Comparison of ENCODE assay signal across 8 cellular contexts in the genomic region with DNA sequence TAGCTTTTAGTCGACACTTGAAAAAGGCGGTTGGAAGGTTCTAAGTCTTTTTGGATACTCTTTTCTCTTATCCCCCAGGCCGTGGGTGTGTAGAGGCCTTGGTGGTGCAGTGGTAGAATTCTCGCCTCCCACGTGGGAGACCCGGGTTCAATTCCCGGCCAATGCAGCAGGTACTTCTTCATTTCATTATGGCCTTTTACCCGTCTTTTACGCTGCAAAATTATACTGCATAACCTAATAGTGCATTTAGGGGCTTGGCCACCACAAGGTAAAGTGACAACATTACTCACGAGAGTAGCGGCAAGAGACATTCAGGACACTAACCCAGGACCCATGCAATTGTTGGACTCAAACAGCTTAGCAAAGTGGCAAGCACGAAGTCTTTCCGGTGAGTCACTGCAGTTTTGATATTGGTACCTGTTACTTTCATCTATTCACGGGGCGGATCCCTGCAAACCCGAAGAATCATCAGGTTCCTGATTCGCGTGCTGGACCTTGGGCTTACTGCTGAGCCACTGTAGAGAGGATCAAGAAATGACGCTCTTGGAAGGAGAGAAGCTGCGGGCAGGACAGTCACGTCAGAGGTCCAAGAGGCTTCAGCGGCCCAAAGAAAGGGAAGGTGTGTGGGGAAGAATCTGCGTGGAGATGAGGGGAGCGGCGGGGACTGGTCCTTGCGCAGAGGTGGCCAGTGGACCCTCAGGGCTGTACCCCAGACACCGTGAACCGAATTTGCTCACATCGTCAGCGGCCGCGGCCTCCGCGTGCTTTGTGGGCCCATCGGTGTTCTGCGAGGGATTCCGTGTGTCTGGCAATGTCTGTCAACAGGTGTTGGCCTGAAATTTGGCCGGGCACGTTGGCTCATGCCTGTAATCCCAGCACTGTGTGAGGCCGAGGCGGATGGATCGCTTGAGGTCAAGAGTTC. TPM values are rescaled to one million over a fixed set of nuclear protein-coding genes. Genes with fewer than 3 reads are reported as not detected.
DNase-seq lines count a peak whose midpoint lies in the region; ATAC-seq, FAIRE-seq and TF ChIP-seq lines count a peak whose summit lies in the region.

No MANE protein-coding gene starts in this region.

- CTCF ChIA-PET in Calu3 (lab: Charles Lee), result no interaction called here

- H3K4me1 Mint-ChIP-seq in Calu3 (ENCODE audit: low read depth, unreplicated experiment), result no peaks in the 10 kb centered on the region
- no peaks in the 10 kb centered on the region for H3K4me1 Mint-ChIP-seq in naive thymus-derived CD8-positive, alpha-beta T cell

- no peaks in the 10 kb centered on the region for H3K36me3 ChIP-seq in bronchial epithelial cell (ENCODE audit: control insufficient read depth, insufficient read depth, low read length)

- no peak overlapping the region for H3K4me3 ChIP-seq in bronchial epithelial cell (ENCODE audit: low read depth, low read length)

- no peaks in the 10 kb centered on the region for H3K9me3 Mint-ChIP-seq in Calu3 (ENCODE audit: low read depth, unreplicated experiment)
- no peaks in the 10 kb centered on the region for H3K9me3 Mint-ChIP-seq in naive thymus-derived CD8-positive, alpha-beta T cell

- H3K27ac Mint-ChIP-seq in Calu3 (ENCODE audit: unreplicated experiment), result no peak overlapping the region
- H3K27ac Mint-ChIP-seq in naive thymus-derived CD8-positive, alpha-beta T cell, result no peak overlapping the region

- no peak for FAIRE-seq in bronchial epithelial cell (lab: Jason Lieb, UNC)

- POLR2A ChIA-PET in naive thymus-derived CD8-positive, alpha-beta T cell (lab: Charles Lee), result interaction anchor here (0.6 to 1.2 kb wide), 2 partner anchors 26 to 893 kb away, joined by 3 read pairs; no protein-coding TSS in a partner anchor

- H3K4me3 Mint-ChIP-seq in Calu3 (ENCODE audit: low read depth, unreplicated experiment), result no peak overlapping the region
- H3K4me3 Mint-ChIP-seq in naive thymus-derived CD8-positive, alpha-beta T cell, result no peak overlapping the region

- BruUV-seq in Calu3 (replicated peaks; lab: Mats Ljungman, UMichigan), result TSS peak; percentile 100

- H3K27me3 Mint-ChIP-seq in Calu3 (ENCODE audit: unreplicated experiment), result no peaks in the 10 kb centered on the region
- H3K27me3 Mint-ChIP-seq in naive thymus-derived CD8-positive, alpha-beta T cell, result no peaks in the 10 kb centered on the region

- peaks cover 5% of the 10 kb centered on the region for H3K27me3 ChIP-seq in bronchial epithelial cell (ENCODE audit: control insufficient read depth, insufficient read depth, low read length)

- peak; percentile 53 to 73 for ATAC-seq in naive thymus-derived CD8-positive, alpha-beta T cell

- no peaks in the 10 kb centered on the region for H3K36me3 Mint-ChIP-seq in Calu3 (ENCODE audit: insufficient read depth, unreplicated experiment)
- H3K36me3 Mint-ChIP-seq in naive thymus-derived CD8-positive, alpha-beta T cell, result no peaks in the 10 kb centered on the region

- intact Hi-C loops in Calu3 (cut with micrococcal nuclease; ENCODE audit: unreplicated experiment), result no loop called here

- TF ChIP-seq CTCF in Calu3 (IDR thresholded peaks at IDR 0.05; ENCODE audit: unreplicated experiment), result no peak
- no peak for TF ChIP-seq CTCF in bronchial epithelial cell (IDR thresholded peaks at IDR 0.05; ENCODE audit: insufficient read depth, low read length, severe bottlenecking)

- DNase-seq in Calu3, result peak; percentile 47
- peak; percentile 15 for DNase-seq in HK-2 (ENCODE audit: unreplicated experiment)
- peak; percentile 70 to 85 for DNase-seq in SW 1271 (lab: John Stamatoyannopoulos, UW)
- DNase-seq in bronchial epithelial cell (ENCODE audit: low read depth), result peak; percentile 22
- peak in 3 of 10 donors; percentile 24 to 67 (median 30) for DNase-seq in naive thymus-derived CD8-positive, alpha-beta T cell
- DNase-seq in NCI-H2196 treated with DMSO at 0.1 percent for 48 hours (lab: John Stamatoyannopoulos, UW; ENCODE audit: unreplicated experiment), result no peak
- no peak for DNase-seq in NCI-H345 (lab: John Stamatoyannopoulos, UW)
- no peak for DNase-seq in COLO829 (ENCODE audit: low spot score)

RNA-seq across cellular contexts. Expression of a gene that starts 12.9 kb away (rescaled TPM):
- 1,678 and 1,905 TPM in 2 replicates for total RNA-seq in Calu3 (2022)
- 2,323 and 5,262 TPM in 2 replicates for total RNA-seq in bronchial epithelial cell
- 1,000 to 10,000 TPM; 3,449 to 3,916 TPM for total RNA-seq in naive thymus-derived CD8-positive, alpha-beta T cell
- 10 to 100 TPM in 1 of 3 donors, not detected in 2; 22.6 TPM for polyA plus RNA-seq in naive thymus-derived CD8-positive, alpha-beta T cell

Comparison
In these comparisons a context has a peak if more than half of its experiments do, and no peak if none do; other contexts are left out.
1. DNase-seq: peak in Calu3 (single experiment), HK-2 (single experiment), SW 1271 (2 of 2) and bronchial epithelial cell (single experiment); none in NCI-H2196 treated with DMSO at 0.1 percent for 48 hours (single experiment), NCI-H345 (single experiment) and COLO829 (single experiment).